ENCODE assay signal across 7 cellular contexts in genomic region chr6:39865011-39865888, GRCh38.
A peak's percentile ranks its signal among the peaks of the same experiment; 100 is the strongest.
DNase-seq lines count a peak whose midpoint lies in the region; ATAC-seq and TF ChIP-seq lines count a peak whose summit lies in the region.

No MANE protein-coding gene starts in this region.

- H3K4me3 ChIP-seq in GM12865 (ENCODE audit: low read depth, low read length), result no peak overlapping the region

- TF ChIP-seq CTCF in GM12865 (IDR thresholded peaks at IDR 0.05; ENCODE audit: insufficient read depth, low read depth, low read length, missing control alignments), result peak; percentile 77

- no peaks in the 10 kb centered on the region for H3K4me1 Mint-ChIP-seq in activated CD4-positive, alpha-beta T cell treated with anti-CD3 and anti-CD28 coated beads, Interleukin-2, amount 10 ng/mL, durations not matched to agents 24 days and 14 days
- H3K4me1 Mint-ChIP-seq in memory B cell, result no peaks in the 10 kb centered on the region

- no peak overlapping the region for H3K27ac Mint-ChIP-seq in activated CD4-positive, alpha-beta T cell treated with anti-CD3 and anti-CD28 coated beads, Interleukin-2, amount 10 ng/mL, durations not matched to agents 24 days and 14 days
- no peak overlapping the region for H3K27ac Mint-ChIP-seq in memory B cell

- no peaks in the 10 kb centered on the region for H3K9me3 Mint-ChIP-seq in activated CD4-positive, alpha-beta T cell treated with anti-CD3 and anti-CD28 coated beads, Interleukin-2, amount 10 ng/mL, durations not matched to agents 24 days and 14 days
- no peaks in the 10 kb centered on the region for H3K9me3 Mint-ChIP-seq in memory B cell

- no peaks in the 10 kb centered on the region for H3K36me3 Mint-ChIP-seq in activated CD4-positive, alpha-beta T cell treated with anti-CD3 and anti-CD28 coated beads, Interleukin-2, amount 10 ng/mL, durations not matched to agents 24 days and 14 days (ENCODE audit: low read depth)
- no peaks in the 10 kb centered on the region for H3K36me3 Mint-ChIP-seq in memory B cell

- H3K27me3 Mint-ChIP-seq in activated CD4-positive, alpha-beta T cell treated with anti-CD3 and anti-CD28 coated beads, Interleukin-2, amount 10 ng/mL, durations not matched to agents 24 days and 14 days, result peaks cover 2% of the 10 kb centered on the region
- peaks cover 5% of the 10 kb centered on the region for H3K27me3 Mint-ChIP-seq in memory B cell

- DNase-seq in GM12865 (ENCODE audit: low read depth) (peak; percentile 53), MV-4-11 (lab: John Stamatoyannopoulos, UW) (peak; percentile 27), ecto neural progenitor cell (ENCODE audit: low spot score) (peak; percentile 71), memory B cell (ENCODE audit: low spot score in 2 of 2) (peak; percentile 18 to 34)
- peak; percentile 87 for DNase-seq in activated CD4-positive, alpha-beta T cell treated with anti-CD3 and anti-CD28 coated beads, Interleukin-2, amount 10 ng/mL, durations not matched to agents 24 days and 14 days
- peak; percentile 9 to 31 for DNase-seq in stimulated activated CD8-positive, alpha-beta memory T cell treated with anti-CD3 and anti-CD28 coated beads, Interleukin-4, amount 100 ng/mL, for 4 hours (ENCODE audit: low read depth in 2 of 2, low spot score in 1 of 2)

- ATAC-seq in memory B cell (ENCODE audit: low read depth) (no peak), HG03460 (IDR thresholded peaks at IDR 0.05; ENCODE audit: unreplicated experiment) (no peak)

- intact Hi-C loops in activated CD4-positive, alpha-beta T cell treated with anti-CD3 and anti-CD28 coated beads, Interleukin-2, amount 10 ng/mL, durations not matched to agents 24 days and 14 days (cut with micrococcal nuclease), result no loop called here

- H3K4me3 Mint-ChIP-seq in activated CD4-positive, alpha-beta T cell treated with anti-CD3 and anti-CD28 coated beads, Interleukin-2, amount 10 ng/mL, durations not matched to agents 24 days and 14 days, result no peak overlapping the region
- no peak overlapping the region for H3K4me3 Mint-ChIP-seq in memory B cell

Comparison
In these comparisons a context has a peak if more than half of its experiments do, and no peak if none do; other contexts are left out.
1. DNase-seq: peak in every context shown above with its lines; median percentile 87 in activated CD4-positive, alpha-beta T cell treated with anti-CD3 and anti-CD28 coated beads, Interleukin-2, amount 10 ng/mL, durations not matched to agents 24 days and 14 days; 71 in ecto neural progenitor cell; 53 in GM12865; 27 in MV-4-11; 26 in memory B cell; 20 in stimulated activated CD8-positive, alpha-beta memory T cell treated with anti-CD3 and anti-CD28 coated beads, Interleukin-4, amount 100 ng/mL, for 4 hours.